8 cellular contexts compared by ENCODE assay signal in genomic region chr4:1248262-1249147, GRCh38. TPM values are rescaled to one million over a fixed set of nuclear protein-coding genes. Genes with fewer than 3 reads are reported as not detected.
A peak's percentile ranks its signal among the peaks of the same experiment; 100 is the strongest.
DNase-seq lines count a peak whose midpoint lies in the region; ATAC-seq and TF ChIP-seq lines count a peak whose summit lies in the region.

TSS of gene CTBP1 (minus strand) at chr4:1249130. CDS start at chr4:1241331, 7,799 bp downstream.

- ATAC-seq in DND-41 (ENCODE audit: insufficient read depth, low read depth) (peak; percentile 54), GM21576 (IDR thresholded peaks at IDR 0.05; ENCODE audit: unreplicated experiment) (peak; percentile 36), natural killer cell (peak; percentile 44 to 77 (median 53))

- H3K4me2 ChIP-seq in DND-41 (ENCODE audit: insufficient read depth, low read length) = peak within 1 kb of the TSS; percentile 80

- peak within 1 kb of the TSS; percentile 79 for H2AFZ ChIP-seq in DND-41 (ENCODE audit: low read depth, low read length)

- H3K9me3 ChIP-seq in DND-41 (ENCODE audit: insufficient read depth, low read length, severe bottlenecking) = peaks cover 2% of the 10 kb centered on the region
- H3K9me3 ChIP-seq in Peyer's patch = no peaks in the 10 kb centered on the region

- H3K9ac ChIP-seq in DND-41 (ENCODE audit: low read depth, low read length) = peak within 1 kb of the TSS; percentile 99

- H3K27ac Mint-ChIP-seq in IgD-negative memory B cell = peak within 1 kb of the TSS; percentile 96 to 100 (median 98)
- peak within 1 kb of the TSS; percentile 94 to 97 for H3K27ac Mint-ChIP-seq in natural killer cell

- TF ChIP-seq CTCF in DND-41 (IDR thresholded peaks at IDR 0.05; ENCODE audit: borderline replicate concordance, extremely low read depth, low read length, poor library complexity, severe bottlenecking) (no peak), Peyer's patch (IDR thresholded peaks at IDR 0.05) (no peak), fibroblast of mammary gland (conservative IDR thresholded peaks at IDR 0.05; ENCODE audit: control insufficient read depth, insufficient read depth, low read depth, low read length) (no peak), natural killer cell (IDR thresholded peaks at IDR 0.05) (no peak)

- DNase-seq in DND-41 = peak; percentile 82
- DNase-seq in Peyer's patch = peak; percentile 76 to 91 (median 89)
- DNase-seq in activated T-helper 1 cell treated with anti-CD3 and anti-CD28 coated beads, Interleukin-2, amount 50 U/mL, for 16 hours (ENCODE audit: low read depth in 1 of 2, low spot score in 1 of 2) = peak; percentile 55 to 82
- DNase-seq in fibroblast of mammary gland (ENCODE audit: low read depth) = peak; percentile 76
- peak; percentile 91 for DNase-seq in natural killer cell
- peak; percentile 75 for DNase-seq in stimulated activated naive CD4-positive, alpha-beta T cell treated with Interleukin-2 at 50 U/mL for 16 hours (lab: John Stamatoyannopoulos, UW)

- H3K36me3 Mint-ChIP-seq in IgD-negative memory B cell (no peaks in the 10 kb centered on the region), natural killer cell (no peaks in the 10 kb centered on the region)

- H3K4me3 ChIP-seq in DND-41 (ENCODE audit: low read depth in 1 of 2, low read length in 2 of 2) (peak within 1 kb of the TSS; percentile 93 to 96), Peyer's patch (peak within 1 kb of the TSS; percentile 91 to 100 (median 92)), fibroblast of mammary gland (ENCODE audit: control insufficient read depth, low read depth, low read length) (peak within 1 kb of the TSS; percentile 73)

- H3K4me1 Mint-ChIP-seq in IgD-negative memory B cell (peaks cover 26 to 47% (median 38%) of the 10 kb centered on the region in 3 donors), natural killer cell (peaks cover 68 to 78% of the 10 kb centered on the region in 2 donors)

- intact Hi-C loops in natural killer cell (cut with micrococcal nuclease) = loop anchor here (1.0 to 2.0 kb wide), 4 partner anchors 20 to 98 kb away; partner anchors contain the start of gene MAEA

- peaks cover 57% of the 10 kb centered on the region for H3K4me1 ChIP-seq in DND-41 (ENCODE audit: insufficient read depth, low read length)
- peaks cover 8 to 54% (median 40%) of the 10 kb centered on the region in 4 donors for H3K4me1 ChIP-seq in Peyer's patch

- H3K79me2 ChIP-seq in DND-41 (ENCODE audit: insufficient read depth, low read length) = peaks cover 75% of the 10 kb centered on the region

- H3K4me3 Mint-ChIP-seq in IgD-negative memory B cell = peak within 1 kb of the TSS; percentile 86 to 98 (median 92)
- H3K4me3 Mint-ChIP-seq in natural killer cell = peak within 1 kb of the TSS; percentile 92

- H3K27me3 Mint-ChIP-seq in IgD-negative memory B cell (no peaks in the 10 kb centered on the region), natural killer cell (ENCODE audit: low read depth in 2 of 2) (no peaks in the 10 kb centered on the region)

- H3K27me3 ChIP-seq in DND-41 (ENCODE audit: insufficient read depth, low read length, poor library complexity) = no peaks in the 10 kb centered on the region
- no peaks in the 10 kb centered on the region for H3K27me3 ChIP-seq in Peyer's patch

- H3K36me3 ChIP-seq in DND-41 (ENCODE audit: insufficient read depth, low read length) (peaks cover 76% of the 10 kb centered on the region), Peyer's patch (peaks cover 0 to 6% (median 0%) of the 10 kb centered on the region in 3 donors)

- peaks cover 39% of the 10 kb centered on the region for H4K20me1 ChIP-seq in DND-41 (ENCODE audit: insufficient read depth, low read length)

- H3K27ac ChIP-seq in DND-41 (ENCODE audit: low read length) = peak within 1 kb of the TSS; percentile 97
- H3K27ac ChIP-seq in Peyer's patch = peak within 1 kb of the TSS; percentile 96 to 100 (median 98)

- peak; percentile 62 to 72 for TF ChIP-seq POLR2A in Peyer's patch (IDR thresholded peaks at IDR 0.05)

- no peaks in the 10 kb centered on the region for H3K9me3 Mint-ChIP-seq in IgD-negative memory B cell
- H3K9me3 Mint-ChIP-seq in natural killer cell = no peaks in the 10 kb centered on the region

RNA-seq across cellular contexts. Expression of gene CTBP1, which starts in this region (rescaled TPM):
- 36.5 TPM for polyA plus RNA-seq in IgD-negative memory B cell
- 100 to 1,000 TPM; 245 to 371 (median 288) TPM for total RNA-seq in Peyer's patch
- 100 to 1,000 TPM; 384 to 388 (median 388) TPM for total RNA-seq in natural killer cell

Comparison
In these comparisons a context has a peak if more than half of its experiments do, and no peak if none do; other contexts are left out.
1. Peak in every context shown above with its lines: DNase-seq, ATAC-seq, H3K4me3 ChIP-seq and H3K27ac ChIP-seq.